Comparison of ENCODE assay signal across 8 cellular contexts in the genomic region with DNA sequence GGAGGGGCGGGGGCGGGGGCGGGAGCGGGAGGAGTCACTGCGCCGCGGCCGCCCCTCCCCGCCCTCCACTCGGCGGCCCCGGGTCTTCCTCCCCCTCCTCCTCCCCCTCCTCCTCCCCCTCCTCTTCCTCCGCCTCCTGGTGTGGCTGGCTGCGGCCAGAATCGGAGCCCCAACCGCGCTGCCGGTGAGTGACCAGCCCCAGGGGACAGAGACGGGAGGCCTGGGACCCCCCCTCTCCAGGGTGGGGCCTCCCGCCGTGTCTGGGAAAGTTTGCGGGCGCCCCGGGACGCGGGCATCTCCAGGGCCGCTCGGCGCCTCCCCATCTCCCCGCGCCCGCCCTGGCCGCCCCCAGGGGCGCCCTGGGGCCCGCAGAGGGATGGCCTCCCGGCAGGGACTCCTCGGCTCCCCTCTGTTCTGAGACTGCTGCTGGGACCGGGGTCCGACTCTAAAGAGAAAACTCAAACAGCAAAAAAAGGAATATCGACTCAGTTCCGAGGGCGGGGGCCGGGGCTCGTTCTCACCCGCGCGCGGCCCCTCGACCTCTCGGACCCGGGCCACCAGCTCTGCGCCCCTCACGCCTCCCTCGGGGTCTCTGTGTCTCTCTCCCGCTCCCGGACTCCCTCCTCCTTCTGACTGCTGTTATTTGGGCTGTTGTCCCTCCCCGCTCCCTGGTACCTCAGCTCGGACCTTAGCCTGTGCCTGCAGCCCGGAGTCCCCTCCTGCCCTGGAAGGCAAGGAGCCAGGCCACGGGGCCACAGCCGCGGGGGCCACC. TPM values are rescaled to one million over a fixed set of nuclear protein-coding genes. Genes with fewer than 3 reads are reported as not detected.
DNase-seq lines count a peak whose midpoint lies in the region; ATAC-seq and TF ChIP-seq lines count a peak whose summit lies in the region.

A gene with protein sequence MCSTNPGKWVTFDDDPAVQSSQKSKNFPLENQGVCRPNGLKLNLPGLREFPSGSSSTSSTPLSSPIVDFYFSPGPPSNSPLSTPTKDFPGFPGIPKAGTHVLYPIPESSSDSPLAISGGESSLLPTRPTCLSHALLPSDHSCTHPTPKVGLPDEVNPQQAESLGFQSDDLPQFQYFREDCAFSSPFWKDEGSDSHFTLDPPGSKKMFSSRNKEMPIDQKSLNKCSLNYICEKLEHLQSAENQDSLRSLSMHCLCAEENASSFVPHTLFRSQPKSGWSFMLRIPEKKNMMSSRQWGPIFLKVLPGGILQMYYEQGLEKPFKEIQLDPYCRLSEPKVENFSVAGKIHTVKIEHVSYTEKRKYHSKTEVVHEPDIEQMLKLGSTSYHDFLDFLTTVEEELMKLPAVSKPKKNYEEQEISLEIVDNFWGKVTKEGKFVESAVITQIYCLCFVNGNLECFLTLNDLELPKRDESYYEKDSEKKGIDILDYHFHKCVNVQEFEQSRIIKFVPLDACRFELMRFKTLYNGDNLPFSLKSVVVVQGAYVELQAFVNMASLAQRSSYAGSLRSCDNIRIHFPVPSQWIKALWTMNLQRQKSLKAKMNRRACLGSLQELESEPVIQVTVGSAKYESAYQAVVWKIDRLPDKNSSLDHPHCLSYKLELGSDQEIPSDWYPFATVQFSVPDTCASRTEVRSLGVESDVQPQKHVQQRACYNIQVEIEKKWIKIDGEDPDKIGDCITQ (plus strand): TSS at position 122 of the 772 bp plus-strand sequence. CDS start 50,480 bp downstream, outside the sequence.

- no peaks in the 10 kb centered on the region for H3K9me3 ChIP-seq in gastroesophageal sphincter
- no peaks in the 10 kb centered on the region for H3K9me3 ChIP-seq in neutrophil

- 0 to 3% methylated on average over 3 to 18 of the region's 62 CpGs for WGBS in gastroesophageal sphincter (ENCODE audit: low coverage in 1 of 2), 2 donors

- H3K4me3 Mint-ChIP-seq in activated T-helper 17 cell treated with anti-CD3 and anti-CD28 coated beads, Interleukin-2, amount 50 U/mL, for 72 hours, result peak within 1 kb of the TSS; percentile 83

- peak; percentile 48 for ATAC-seq in GM19324 (IDR thresholded peaks at IDR 0.05; ENCODE audit: low FRiP score, unreplicated experiment)
- peak; percentile 60 for ATAC-seq in activated T-helper 17 cell treated with anti-CD3 and anti-CD28 coated beads, Interleukin-2, amount 50 U/mL, for 72 hours (replicated peaks)
- ATAC-seq in gastroesophageal sphincter, result peak; percentile 63
- ATAC-seq in HG03025 (IDR thresholded peaks at IDR 0.05; ENCODE audit: low FRiP score, unreplicated experiment), result no peak
- ATAC-seq in HG02763 (IDR thresholded peaks at IDR 0.05; ENCODE audit: unreplicated experiment), result no peak

- peak within 1 kb of the TSS; percentile 61 for H3K4me3 ChIP-seq in AG09309 (ENCODE audit: control insufficient read depth, low read depth, low read length)
- H3K4me3 ChIP-seq in gastroesophageal sphincter, result peak within 1 kb of the TSS; percentile 72 to 93
- peak within 1 kb of the TSS; percentile 47 to 60 for H3K4me3 ChIP-seq in neutrophil (ENCODE audit: low read depth in 1 of 2, low read length in 1 of 2)

- H3K4me1 ChIP-seq in gastroesophageal sphincter, result peaks cover 0 to 90% (median 17%) of the 10 kb centered on the region in 3 donors
- H3K4me1 ChIP-seq in neutrophil (ENCODE audit: control insufficient read depth in 1 of 2, insufficient read depth in 1 of 2, low read depth in 1 of 2, low read length in 1 of 2), result peaks cover 0 to 14% of the 10 kb centered on the region in 2 experiments

- no peaks in the 10 kb centered on the region for H3K27me3 ChIP-seq in gastroesophageal sphincter
- H3K27me3 ChIP-seq in neutrophil, result peaks cover 43% of the 10 kb centered on the region

- DNase-seq in AG09309 (ENCODE audit: low read depth) (no peak), M059J (ENCODE audit: low read depth) (peak; percentile 50)

- peak; percentile 46 to 57 for TF ChIP-seq POLR2A in gastroesophageal sphincter (IDR thresholded peaks at IDR 0.05)

- H3K4me1 Mint-ChIP-seq in activated T-helper 17 cell treated with anti-CD3 and anti-CD28 coated beads, Interleukin-2, amount 50 U/mL, for 72 hours, result peaks cover 4% of the 10 kb centered on the region

- peak within 1 kb of the TSS; percentile 86 for H3K27ac Mint-ChIP-seq in activated T-helper 17 cell treated with anti-CD3 and anti-CD28 coated beads, Interleukin-2, amount 50 U/mL, for 72 hours

- H3K27ac ChIP-seq in gastroesophageal sphincter (peak within 1 kb of the TSS; percentile 93 to 96 (median 94)), neutrophil (no peak within 1 kb of the TSS)

- peaks cover 2% of the 10 kb centered on the region for H3K36me3 Mint-ChIP-seq in activated T-helper 17 cell treated with anti-CD3 and anti-CD28 coated beads, Interleukin-2, amount 50 U/mL, for 72 hours (ENCODE audit: low read depth)

- H3K36me3 ChIP-seq in gastroesophageal sphincter, result no peaks in the 10 kb centered on the region
- peaks cover 22% of the 10 kb centered on the region for H3K36me3 ChIP-seq in neutrophil

- no peaks in the 10 kb centered on the region for H3K9me3 Mint-ChIP-seq in activated T-helper 17 cell treated with anti-CD3 and anti-CD28 coated beads, Interleukin-2, amount 50 U/mL, for 72 hours

- no peak for TF ChIP-seq EP300 in gastroesophageal sphincter (IDR thresholded peaks at IDR 0.05)

- TF ChIP-seq CTCF in AG09309 (IDR thresholded peaks at IDR 0.05; ENCODE audit: control insufficient read depth, insufficient read depth, low read depth, low read length, missing control alignments) (peak; percentile 8), gastroesophageal sphincter (IDR thresholded peaks at IDR 0.05) (peak in 1 of 4 experiments; percentile 29), neutrophil (IDR thresholded peaks at IDR 0.05) (no peak)

- no peaks in the 10 kb centered on the region for H3K27me3 Mint-ChIP-seq in activated T-helper 17 cell treated with anti-CD3 and anti-CD28 coated beads, Interleukin-2, amount 50 U/mL, for 72 hours

RNA-seq across cellular contexts. Expression of the gene that starts here (rescaled TPM):
- total RNA-seq in M059J (2014; rRNA removed; shearing (Covaris generic)), result 2.2 and 3.7 TPM in 2 replicates
- 1 to 10 TPM; 3.0 to 4.2 TPM for total RNA-seq in activated T-helper 17 cell treated with anti-CD3 and anti-CD28 coated beads, Interleukin-2, amount 50 U/mL, for 72 hours
- total RNA-seq in gastroesophageal sphincter, result 100 to 1,000 TPM; 118 to 263 (median 158) TPM

Comparison
In these comparisons a context has a peak if more than half of its experiments do, and no peak if none do; other contexts are left out.
1. RNA of the gene that starts here (total RNA-seq): 118 to 263 TPM in gastroesophageal sphincter; 3.0 to 4.2 TPM in activated T-helper 17 cell treated with anti-CD3 and anti-CD28 coated beads, Interleukin-2, amount 50 U/mL, for 72 hours and 2.2 to 3.7 TPM in M059J; every median in the first group is over 10 times any median in the second.
2. ATAC-seq: peak in GM19324 (single experiment), activated T-helper 17 cell treated with anti-CD3 and anti-CD28 coated beads, Interleukin-2, amount 50 U/mL, for 72 hours (single experiment) and gastroesophageal sphincter (single experiment); none in HG03025 (single experiment) and HG02763 (single experiment).
3. Peak in every context shown above with its lines, with median percentiles within 50 percentile points of each other: H3K4me3 ChIP-seq.